1 cellular context compared by ENCODE assay signal in the genomic region with DNA sequence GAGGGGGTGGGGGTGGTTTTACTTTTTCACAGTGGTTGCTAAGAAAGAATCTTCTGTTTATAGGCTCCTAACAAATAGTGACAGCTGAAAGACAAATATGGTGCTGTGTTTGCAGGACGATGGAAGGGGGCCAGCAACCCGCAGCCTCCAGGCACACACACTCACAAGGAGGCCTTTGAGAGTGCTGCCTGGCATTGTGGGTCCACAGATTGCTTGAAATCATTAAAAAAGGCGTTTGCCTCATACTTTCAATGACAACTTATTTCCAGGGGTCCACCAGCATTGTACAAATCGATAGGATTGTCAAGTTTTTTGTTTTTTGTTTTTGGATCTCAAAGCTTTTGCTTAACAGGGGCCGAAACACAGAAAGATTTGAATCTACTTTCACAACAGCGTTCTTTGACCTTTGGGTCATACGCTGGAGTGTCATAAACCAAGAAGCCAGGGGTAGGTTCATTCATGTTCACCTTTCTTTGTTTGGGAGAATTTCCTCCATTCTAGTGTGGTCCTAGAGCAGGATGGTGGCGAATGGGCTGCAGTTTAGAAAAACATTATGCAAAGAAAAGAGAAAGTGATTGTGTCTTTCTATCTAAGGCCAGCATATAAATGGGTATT.
TF ChIP-seq lines count a peak whose summit lies in the region.

No MANE protein-coding gene starts in this region.

TF ChIP-seq in HepG2, 621 proteins besides CTCF, POLR2A, EP300 and RAD21 (continued from another document and continues in another):
- TF ChIP-seq, protein P1, sequence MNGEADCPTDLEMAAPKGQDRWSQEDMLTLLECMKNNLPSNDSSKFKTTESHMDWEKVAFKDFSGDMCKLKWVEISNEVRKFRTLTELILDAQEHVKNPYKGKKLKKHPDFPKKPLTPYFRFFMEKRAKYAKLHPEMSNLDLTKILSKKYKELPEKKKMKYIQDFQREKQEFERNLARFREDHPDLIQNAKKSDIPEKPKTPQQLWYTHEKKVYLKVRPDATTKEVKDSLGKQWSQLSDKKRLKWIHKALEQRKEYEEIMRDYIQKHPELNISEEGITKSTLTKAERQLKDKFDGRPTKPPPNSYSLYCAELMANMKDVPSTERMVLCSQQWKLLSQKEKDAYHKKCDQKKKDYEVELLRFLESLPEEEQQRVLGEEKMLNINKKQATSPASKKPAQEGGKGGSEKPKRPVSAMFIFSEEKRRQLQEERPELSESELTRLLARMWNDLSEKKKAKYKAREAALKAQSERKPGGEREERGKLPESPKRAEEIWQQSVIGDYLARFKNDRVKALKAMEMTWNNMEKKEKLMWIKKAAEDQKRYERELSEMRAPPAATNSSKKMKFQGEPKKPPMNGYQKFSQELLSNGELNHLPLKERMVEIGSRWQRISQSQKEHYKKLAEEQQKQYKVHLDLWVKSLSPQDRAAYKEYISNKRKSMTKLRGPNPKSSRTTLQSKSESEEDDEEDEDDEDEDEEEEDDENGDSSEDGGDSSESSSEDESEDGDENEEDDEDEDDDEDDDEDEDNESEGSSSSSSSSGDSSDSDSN (CRISPR knock-in tag; IDR thresholded peaks at IDR 0.05), result no peak
- TF ChIP-seq NPAS2 (CRISPR knock-in tag; IDR thresholded peaks at IDR 0.05; ENCODE audit: borderline replicate concordance) (no peak), ZFP1 (CRISPR knock-in tag; IDR thresholded peaks at IDR 0.05) (no peak), TCF7 (IDR thresholded peaks at IDR 0.05; ENCODE audit: low read depth) (no peak), ZFP36L2 (CRISPR knock-in tag; IDR thresholded peaks at IDR 0.05) (no peak), ARID2 (CRISPR knock-in tag; IDR thresholded peaks at IDR 0.05; ENCODE audit: borderline replicate concordance) (no peak), ZSCAN25 (CRISPR knock-in tag; IDR thresholded peaks at IDR 0.05) (no peak), ZNF501 (CRISPR knock-in tag; IDR thresholded peaks at IDR 0.05) (no peak; the same call in 1 of the 2 replicates), MYC (CRISPR knock-in tag; IDR thresholded peaks at IDR 0.05; ENCODE audit: borderline replicate concordance) (no peak), HMG20A (CRISPR knock-in tag; IDR thresholded peaks at IDR 0.05; ENCODE audit: borderline replicate concordance) (peak; percentile 41; the same call in 1 of the 2 replicates), SMYD3 (CRISPR knock-in tag; IDR thresholded peaks at IDR 0.05) (no peak), PTBP1 (IDR thresholded peaks at IDR 0.05; ENCODE audit: low read depth, low read length, poor library complexity, severe bottlenecking) (no peak), RXRB (CRISPR knock-in tag; IDR thresholded peaks at IDR 0.05; ENCODE audit: borderline replicate concordance) (no peak), SMAD3 (CRISPR knock-in tag; IDR thresholded peaks at IDR 0.05) (peak; percentile 38; the same call in 1 of the 2 replicates), ELF1 (CRISPR knock-in tag; IDR thresholded peaks at IDR 0.05) (no peak), TBL1XR1 (IDR thresholded peaks at IDR 0.05; ENCODE audit: borderline replicate concordance, low read length, partially characterized antibody) (no peak), POLR2AphosphoS5 (IDR thresholded peaks at IDR 0.05; ENCODE audit: low read depth, low read length) (peak; percentile 36; the same call in 1 of the 2 replicates), NCOA1 (CRISPR knock-in tag; IDR thresholded peaks at IDR 0.05) (no peak), ZNF768 (CRISPR knock-in tag; IDR thresholded peaks at IDR 0.05) (no peak), ZNF782 (CRISPR knock-in tag; IDR thresholded peaks at IDR 0.05; ENCODE audit: borderline replicate concordance) (no peak), SATB2 (CRISPR knock-in tag; IDR thresholded peaks at IDR 0.05) (no peak), TEAD3 (CRISPR knock-in tag; optimal IDR thresholded peaks at IDR 0.05; ENCODE audit: borderline replicate concordance) (no peak), ZNF12 (CRISPR knock-in tag; IDR thresholded peaks at IDR 0.05) (no peak), ZBTB21 (CRISPR knock-in tag; IDR thresholded peaks at IDR 0.05) (no peak), ZNF251 (CRISPR knock-in tag; IDR thresholded peaks at IDR 0.05) (no peak), NONO (IDR thresholded peaks at IDR 0.05) (no peak), NONO (CRISPR knock-in tag; conservative IDR thresholded peaks at IDR 0.05) (no peak), KMT2A (CRISPR knock-in tag; IDR thresholded peaks at IDR 0.05) (no peak), FOXJ3 (CRISPR knock-in tag; IDR thresholded peaks at IDR 0.05; ENCODE audit: borderline replicate concordance) (peak; percentile 76), CHCHD3 (CRISPR knock-in tag; IDR thresholded peaks at IDR 0.05) (no peak), NFYC (CRISPR knock-in tag; IDR thresholded peaks at IDR 0.05) (no peak), NFE2L2 (IDR thresholded peaks at IDR 0.05; ENCODE audit: low read length) (no peak), NFKB2 (CRISPR knock-in tag; IDR thresholded peaks at IDR 0.05; ENCODE audit: borderline replicate concordance) (no peak), ZNF260 (CRISPR knock-in tag; IDR thresholded peaks at IDR 0.05; ENCODE audit: borderline replicate concordance, low read depth) (no peak), ZSCAN31 (CRISPR knock-in tag; IDR thresholded peaks at IDR 0.05; ENCODE audit: low read depth) (no peak), MIER2 (CRISPR knock-in tag; IDR thresholded peaks at IDR 0.05) (no peak), ZNF557 (CRISPR knock-in tag; IDR thresholded peaks at IDR 0.05) (no peak), ZNF709 (CRISPR knock-in tag; IDR thresholded peaks at IDR 0.05) (no peak), ZNF572 (CRISPR knock-in tag; IDR thresholded peaks at IDR 0.05) (no peak)
- TF ChIP-seq, protein P2, sequence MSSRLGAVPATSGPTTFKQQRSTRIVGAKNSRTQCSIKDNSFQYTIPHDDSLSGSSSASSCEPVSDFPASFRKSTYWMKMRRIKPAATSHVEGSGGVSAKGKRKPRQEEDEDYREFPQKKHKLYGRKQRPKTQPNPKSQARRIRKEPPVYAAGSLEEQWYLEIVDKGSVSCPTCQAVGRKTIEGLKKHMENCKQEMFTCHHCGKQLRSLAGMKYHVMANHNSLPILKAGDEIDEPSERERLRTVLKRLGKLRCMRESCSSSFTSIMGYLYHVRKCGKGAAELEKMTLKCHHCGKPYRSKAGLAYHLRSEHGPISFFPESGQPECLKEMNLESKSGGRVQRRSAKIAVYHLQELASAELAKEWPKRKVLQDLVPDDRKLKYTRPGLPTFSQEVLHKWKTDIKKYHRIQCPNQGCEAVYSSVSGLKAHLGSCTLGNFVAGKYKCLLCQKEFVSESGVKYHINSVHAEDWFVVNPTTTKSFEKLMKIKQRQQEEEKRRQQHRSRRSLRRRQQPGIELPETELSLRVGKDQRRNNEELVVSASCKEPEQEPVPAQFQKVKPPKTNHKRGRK (CRISPR knock-in tag; IDR thresholded peaks at IDR 0.05), result no peak
- TF ChIP-seq, protein P3, sequence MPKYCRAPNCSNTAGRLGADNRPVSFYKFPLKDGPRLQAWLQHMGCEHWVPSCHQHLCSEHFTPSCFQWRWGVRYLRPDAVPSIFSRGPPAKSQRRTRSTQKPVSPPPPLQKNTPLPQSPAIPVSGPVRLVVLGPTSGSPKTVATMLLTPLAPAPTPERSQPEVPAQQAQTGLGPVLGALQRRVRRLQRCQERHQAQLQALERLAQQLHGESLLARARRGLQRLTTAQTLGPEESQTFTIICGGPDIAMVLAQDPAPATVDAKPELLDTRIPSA (CRISPR knock-in tag; IDR thresholded peaks at IDR 0.05; ENCODE audit: borderline replicate concordance), result no peak
- TF ChIP-seq, protein P4, sequence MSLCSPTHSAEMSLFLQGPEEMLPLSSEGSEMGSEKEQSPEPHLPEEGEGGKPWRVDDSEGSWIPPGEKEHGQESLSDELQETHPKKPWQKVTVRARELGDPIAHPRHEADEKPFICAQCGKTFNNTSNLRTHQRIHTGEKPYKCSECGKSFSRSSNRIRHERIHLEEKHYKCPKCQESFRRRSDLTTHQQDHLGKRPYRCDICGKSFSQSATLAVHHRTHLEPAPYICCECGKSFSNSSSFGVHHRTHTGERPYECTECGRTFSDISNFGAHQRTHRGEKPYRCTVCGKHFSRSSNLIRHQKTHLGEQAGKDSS (CRISPR knock-in tag; IDR thresholded peaks at IDR 0.05; ENCODE audit: borderline replicate concordance, low read depth), result no peak
- TF ChIP-seq, protein P5, sequence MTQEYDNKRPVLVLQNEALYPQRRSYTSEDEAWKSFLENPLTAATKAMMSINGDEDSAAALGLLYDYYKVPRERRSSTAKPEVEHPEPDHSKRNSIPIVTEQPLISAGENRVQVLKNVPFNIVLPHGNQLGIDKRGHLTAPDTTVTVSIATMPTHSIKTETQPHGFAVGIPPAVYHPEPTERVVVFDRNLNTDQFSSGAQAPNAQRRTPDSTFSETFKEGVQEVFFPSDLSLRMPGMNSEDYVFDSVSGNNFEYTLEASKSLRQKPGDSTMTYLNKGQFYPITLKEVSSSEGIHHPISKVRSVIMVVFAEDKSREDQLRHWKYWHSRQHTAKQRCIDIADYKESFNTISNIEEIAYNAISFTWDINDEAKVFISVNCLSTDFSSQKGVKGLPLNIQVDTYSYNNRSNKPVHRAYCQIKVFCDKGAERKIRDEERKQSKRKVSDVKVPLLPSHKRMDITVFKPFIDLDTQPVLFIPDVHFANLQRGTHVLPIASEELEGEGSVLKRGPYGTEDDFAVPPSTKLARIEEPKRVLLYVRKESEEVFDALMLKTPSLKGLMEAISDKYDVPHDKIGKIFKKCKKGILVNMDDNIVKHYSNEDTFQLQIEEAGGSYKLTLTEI (CRISPR knock-in tag; conservative IDR thresholded peaks at IDR 0.05), result no peak
- TF ChIP-seq, protein P6, sequence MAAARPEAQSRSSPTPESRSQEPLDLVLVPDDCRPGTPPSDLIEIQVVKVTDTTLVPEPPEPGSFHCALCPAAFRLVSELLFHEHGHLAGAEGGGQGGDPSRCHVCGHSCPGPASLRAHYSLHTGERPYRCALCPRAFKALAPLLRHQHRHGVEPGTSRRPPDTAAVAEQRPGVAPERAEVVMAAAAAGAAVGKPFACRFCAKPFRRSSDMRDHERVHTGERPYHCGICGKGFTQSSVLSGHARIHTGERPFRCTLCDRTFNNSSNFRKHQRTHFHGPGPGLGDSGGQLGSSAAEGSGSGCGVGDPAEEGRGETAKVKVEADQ (CRISPR knock-in tag; IDR thresholded peaks at IDR 0.05; ENCODE audit: borderline replicate concordance), result no peak
- TF ChIP-seq, protein P7, sequence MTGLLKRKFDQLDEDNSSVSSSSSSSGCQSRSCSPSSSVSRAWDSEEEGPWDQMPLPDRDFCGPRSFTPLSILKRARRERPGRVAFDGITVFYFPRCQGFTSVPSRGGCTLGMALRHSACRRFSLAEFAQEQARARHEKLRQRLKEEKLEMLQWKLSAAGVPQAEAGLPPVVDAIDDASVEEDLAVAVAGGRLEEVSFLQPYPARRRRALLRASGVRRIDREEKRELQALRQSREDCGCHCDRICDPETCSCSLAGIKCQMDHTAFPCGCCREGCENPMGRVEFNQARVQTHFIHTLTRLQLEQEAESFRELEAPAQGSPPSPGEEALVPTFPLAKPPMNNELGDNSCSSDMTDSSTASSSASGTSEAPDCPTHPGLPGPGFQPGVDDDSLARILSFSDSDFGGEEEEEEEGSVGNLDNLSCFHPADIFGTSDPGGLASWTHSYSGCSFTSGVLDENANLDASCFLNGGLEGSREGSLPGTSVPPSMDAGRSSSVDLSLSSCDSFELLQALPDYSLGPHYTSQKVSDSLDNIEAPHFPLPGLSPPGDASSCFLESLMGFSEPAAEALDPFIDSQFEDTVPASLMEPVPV (CRISPR knock-in tag; IDR thresholded peaks at IDR 0.05), result no peak
- TF ChIP-seq, protein P8, sequence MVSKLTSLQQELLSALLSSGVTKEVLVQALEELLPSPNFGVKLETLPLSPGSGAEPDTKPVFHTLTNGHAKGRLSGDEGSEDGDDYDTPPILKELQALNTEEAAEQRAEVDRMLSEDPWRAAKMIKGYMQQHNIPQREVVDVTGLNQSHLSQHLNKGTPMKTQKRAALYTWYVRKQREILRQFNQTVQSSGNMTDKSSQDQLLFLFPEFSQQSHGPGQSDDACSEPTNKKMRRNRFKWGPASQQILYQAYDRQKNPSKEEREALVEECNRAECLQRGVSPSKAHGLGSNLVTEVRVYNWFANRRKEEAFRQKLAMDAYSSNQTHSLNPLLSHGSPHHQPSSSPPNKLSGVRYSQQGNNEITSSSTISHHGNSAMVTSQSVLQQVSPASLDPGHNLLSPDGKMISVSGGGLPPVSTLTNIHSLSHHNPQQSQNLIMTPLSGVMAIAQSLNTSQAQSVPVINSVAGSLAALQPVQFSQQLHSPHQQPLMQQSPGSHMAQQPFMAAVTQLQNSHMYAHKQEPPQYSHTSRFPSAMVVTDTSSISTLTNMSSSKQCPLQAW (CRISPR knock-in tag; IDR thresholded peaks at IDR 0.05), result no peak
- TF ChIP-seq, protein P9, sequence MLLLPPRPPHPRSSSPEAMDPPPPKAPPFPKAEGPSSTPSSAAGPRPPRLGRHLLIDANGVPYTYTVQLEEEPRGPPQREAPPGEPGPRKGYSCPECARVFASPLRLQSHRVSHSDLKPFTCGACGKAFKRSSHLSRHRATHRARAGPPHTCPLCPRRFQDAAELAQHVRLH (CRISPR knock-in tag; IDR thresholded peaks at IDR 0.05; ENCODE audit: borderline replicate concordance, low read depth), result no peak
- TF ChIP-seq, protein P10, sequence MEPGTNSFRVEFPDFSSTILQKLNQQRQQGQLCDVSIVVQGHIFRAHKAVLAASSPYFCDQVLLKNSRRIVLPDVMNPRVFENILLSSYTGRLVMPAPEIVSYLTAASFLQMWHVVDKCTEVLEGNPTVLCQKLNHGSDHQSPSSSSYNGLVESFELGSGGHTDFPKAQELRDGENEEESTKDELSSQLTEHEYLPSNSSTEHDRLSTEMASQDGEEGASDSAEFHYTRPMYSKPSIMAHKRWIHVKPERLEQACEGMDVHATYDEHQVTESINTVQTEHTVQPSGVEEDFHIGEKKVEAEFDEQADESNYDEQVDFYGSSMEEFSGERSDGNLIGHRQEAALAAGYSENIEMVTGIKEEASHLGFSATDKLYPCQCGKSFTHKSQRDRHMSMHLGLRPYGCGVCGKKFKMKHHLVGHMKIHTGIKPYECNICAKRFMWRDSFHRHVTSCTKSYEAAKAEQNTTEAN (CRISPR knock-in tag; conservative IDR thresholded peaks at IDR 0.05), result 0 out of 2 replicates have a peak, but pooled peaks have one; percentile 46
- TF ChIP-seq, protein P11, sequence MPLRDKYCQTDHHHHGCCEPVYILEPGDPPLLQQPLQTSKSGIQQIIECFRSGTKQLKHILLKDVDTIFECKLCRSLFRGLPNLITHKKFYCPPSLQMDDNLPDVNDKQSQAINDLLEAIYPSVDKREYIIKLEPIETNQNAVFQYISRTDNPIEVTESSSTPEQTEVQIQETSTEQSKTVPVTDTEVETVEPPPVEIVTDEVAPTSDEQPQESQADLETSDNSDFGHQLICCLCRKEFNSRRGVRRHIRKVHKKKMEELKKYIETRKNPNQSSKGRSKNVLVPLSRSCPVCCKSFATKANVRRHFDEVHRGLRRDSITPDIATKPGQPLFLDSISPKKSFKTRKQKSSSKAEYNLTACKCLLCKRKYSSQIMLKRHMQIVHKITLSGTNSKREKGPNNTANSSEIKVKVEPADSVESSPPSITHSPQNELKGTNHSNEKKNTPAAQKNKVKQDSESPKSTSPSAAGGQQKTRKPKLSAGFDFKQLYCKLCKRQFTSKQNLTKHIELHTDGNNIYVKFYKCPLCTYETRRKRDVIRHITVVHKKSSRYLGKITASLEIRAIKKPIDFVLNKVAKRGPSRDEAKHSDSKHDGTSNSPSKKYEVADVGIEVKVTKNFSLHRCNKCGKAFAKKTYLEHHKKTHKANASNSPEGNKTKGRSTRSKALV (CRISPR knock-in tag; IDR thresholded peaks at IDR 0.05), result no peak
